Comparison of ENCODE assay signal across 25 cellular contexts in genomic region chr10:14686356-14686755, GRCh38.
DNase-seq lines count a peak whose midpoint lies in the region; ATAC-seq, FAIRE-seq and TF ChIP-seq lines count a peak whose summit lies in the region.
"Had no signal": no experiment of that assay in that cellular context is flagged by ENCODE, and none has a peak within 500 bp of the region (broad histone marks: within the 10 kb centered on the region; RNA-seq: fewer than 3 reads in every experiment).

No MANE protein-coding gene starts in this region.

- no peak overlapping the region for H2AFZ ChIP-seq in smooth muscle cell (ENCODE audit: low read depth)

- no peak for DNase-seq in activated naive CD8-positive, alpha-beta T cell treated with anti-CD3 and anti-CD28 coated beads, Interleukin-2, amount 50 U/mL, for 24 hours
- no peak for DNase-seq in activated naive CD8-positive, alpha-beta T cell treated with anti-CD3 and anti-CD28 coated beads for 36 hours
- peak; percentile 65 for DNase-seq in M059J (ENCODE audit: low read depth)
- DNase-seq in chondrocyte (ENCODE audit: low spot score): no peak
- no peak for DNase-seq in smooth muscle cell (lab: John Stamatoyannopoulos, UW; ENCODE audit: unreplicated experiment)
- DNase-seq in D721Med (ENCODE audit: insufficient read length, low spot score): no peak
- DNase-seq in WERI-Rb-1: no peak
- DNase-seq: activated CD4-positive, alpha-beta T cell treated with anti-CD3 and anti-CD28 coated beads, Interleukin-2, amount 10 ng/mL, durations not matched to agents 24 days and 14 days; body of pancreas; CD4-positive, alpha-beta T cell; colonic mucosa; DMS79; left lung; midbrain; NCI-H1694 treated with DMSO at 0.1 percent for 48 hours; nephron progenitor cell; posterior cingulate gyrus; Right ventricle myocardium superior; stimulated activated CD4-positive, alpha-beta T cell treated with anti-CD3 and anti-CD28 coated beads, Interleukin-2, amount 100 ng/mL, for 48 hours; stomach; transverse colon had no signal

- H3K4me1 ChIP-seq in smooth muscle cell (ENCODE audit: low read depth): peaks cover 10% of the 10 kb centered on the region
- H3K4me1 ChIP-seq: colonic mucosa had no signal

- peak; percentile 24 for ATAC-seq in activated naive CD8-positive, alpha-beta T cell treated with anti-CD3 and anti-CD28 coated beads, Interleukin-2, amount 50 U/mL, for 24 hours
- no peak for ATAC-seq in HG02870 (IDR thresholded peaks at IDR 0.05; ENCODE audit: unreplicated experiment)
- ATAC-seq: K562 had no signal

- no peak overlapping the region for H3K4me3 Mint-ChIP-seq in activated naive CD8-positive, alpha-beta T cell treated with anti-CD3 and anti-CD28 coated beads, Interleukin-2, amount 50 U/mL, for 24 hours
- no peak overlapping the region for H3K4me3 Mint-ChIP-seq in activated naive CD8-positive, alpha-beta T cell treated with anti-CD3 and anti-CD28 coated beads for 36 hours
- no peak overlapping the region for H3K4me3 Mint-ChIP-seq in chondrocyte (ENCODE audit: unreplicated experiment)
- H3K4me3 Mint-ChIP-seq: activated CD4-positive, alpha-beta T cell treated with anti-CD3 and anti-CD28 coated beads, Interleukin-2, amount 10 ng/mL, durations not matched to agents 24 days and 14 days; activated naive CD8-positive, alpha-beta T cell; CD4-positive, alpha-beta T cell; nephron progenitor cell had no signal

- FAIRE-seq in D721Med (lab: Jason Lieb, UNC): no peak
- FAIRE-seq: K562, TTC549 had no signal

- H3K4me1 Mint-ChIP-seq in activated naive CD8-positive, alpha-beta T cell treated with anti-CD3 and anti-CD28 coated beads, Interleukin-2, amount 50 U/mL, for 24 hours: peaks cover 12% of the 10 kb centered on the region
- peaks cover 9% of the 10 kb centered on the region for H3K4me1 Mint-ChIP-seq in activated naive CD8-positive, alpha-beta T cell treated with anti-CD3 and anti-CD28 coated beads for 36 hours
- H3K4me1 Mint-ChIP-seq in chondrocyte (ENCODE audit: low read depth): peaks cover 30% of the 10 kb centered on the region

- H3K27me3 Mint-ChIP-seq in activated naive CD8-positive, alpha-beta T cell treated with anti-CD3 and anti-CD28 coated beads, Interleukin-2, amount 50 U/mL, for 24 hours: no peaks in the 10 kb centered on the region
- H3K27me3 Mint-ChIP-seq in activated naive CD8-positive, alpha-beta T cell treated with anti-CD3 and anti-CD28 coated beads for 36 hours: no peaks in the 10 kb centered on the region
- H3K27me3 Mint-ChIP-seq in chondrocyte (ENCODE audit: low read depth): no peaks in the 10 kb centered on the region
- H3K27me3 Mint-ChIP-seq: activated CD4-positive, alpha-beta T cell treated with anti-CD3 and anti-CD28 coated beads, Interleukin-2, amount 10 ng/mL, durations not matched to agents 24 days and 14 days; activated naive CD8-positive, alpha-beta T cell; CD4-positive, alpha-beta T cell had no signal

- H3F3A ChIP-seq in smooth muscle cell (ENCODE audit: low read depth): peaks cover 15% of the 10 kb centered on the region

- WGBS in smooth muscle cell (ENCODE audit: low lambda C conversion rate): 54% methylated on average over 5 of the region's 5 CpGs

- no peaks in the 10 kb centered on the region for H3K36me3 Mint-ChIP-seq in activated naive CD8-positive, alpha-beta T cell treated with anti-CD3 and anti-CD28 coated beads, Interleukin-2, amount 50 U/mL, for 24 hours (ENCODE audit: low read depth)
- no peaks in the 10 kb centered on the region for H3K36me3 Mint-ChIP-seq in activated naive CD8-positive, alpha-beta T cell treated with anti-CD3 and anti-CD28 coated beads for 36 hours
- no peaks in the 10 kb centered on the region for H3K36me3 Mint-ChIP-seq in chondrocyte (ENCODE audit: low read depth)
- H3K36me3 Mint-ChIP-seq: activated naive CD8-positive, alpha-beta T cell had no signal

- H3K9me3 Mint-ChIP-seq in activated naive CD8-positive, alpha-beta T cell treated with anti-CD3 and anti-CD28 coated beads, Interleukin-2, amount 50 U/mL, for 24 hours: no peaks in the 10 kb centered on the region
- no peaks in the 10 kb centered on the region for H3K9me3 Mint-ChIP-seq in activated naive CD8-positive, alpha-beta T cell treated with anti-CD3 and anti-CD28 coated beads for 36 hours
- no peaks in the 10 kb centered on the region for H3K9me3 Mint-ChIP-seq in chondrocyte (ENCODE audit: low read depth)
- H3K9me3 Mint-ChIP-seq: activated CD4-positive, alpha-beta T cell treated with anti-CD3 and anti-CD28 coated beads, Interleukin-2, amount 10 ng/mL, durations not matched to agents 24 days and 14 days; CD4-positive, alpha-beta T cell; nephron progenitor cell had no signal

- peak overlapping the region; percentile 20 for H3K4me2 ChIP-seq in smooth muscle cell

- H3K27me3 ChIP-seq in smooth muscle cell (ENCODE audit: low read depth) (no peaks in the 10 kb centered on the region), WERI-Rb-1 (ENCODE audit: insufficient read depth, low read depth, severe bottlenecking) (no peaks in the 10 kb centered on the region)
- H3K27me3 ChIP-seq: body of pancreas, colonic mucosa, left lung, stomach, transverse colon had no signal

- no peaks in the 10 kb centered on the region for H4K20me1 ChIP-seq in smooth muscle cell (ENCODE audit: low read depth)

- no peak overlapping the region for H3K9ac ChIP-seq in smooth muscle cell (ENCODE audit: low read depth)

- H3K79me2 ChIP-seq in smooth muscle cell (ENCODE audit: low read depth): no peaks in the 10 kb centered on the region

- H3K36me3 ChIP-seq in smooth muscle cell (ENCODE audit: low read depth) (no peaks in the 10 kb centered on the region), WERI-Rb-1 (no peaks in the 10 kb centered on the region)
- H3K36me3 ChIP-seq: colonic mucosa, left lung, stomach, transverse colon had no signal

- H3K27ac ChIP-seq in smooth muscle cell (ENCODE audit: low read depth) (peak overlapping the region; percentile 96), WERI-Rb-1 (no peak overlapping the region)
- H3K27ac ChIP-seq: colonic mucosa, left lung, transverse colon had no signal

- H3K4me3 ChIP-seq in smooth muscle cell: no peak overlapping the region
- H3K4me3 ChIP-seq in WERI-Rb-1 (ENCODE audit: low read depth, low read length): no peak overlapping the region
- H3K4me3 ChIP-seq: body of pancreas, colonic mucosa, K562, left lung, stomach, transverse colon had no signal

- TF ChIP-seq CTCF in chondrocyte (IDR thresholded peaks at IDR 0.05): no peak
- TF ChIP-seq CTCF in smooth muscle cell (IDR thresholded peaks at IDR 0.05; ENCODE audit: borderline replicate concordance, insufficient read depth, poor library complexity, severe bottlenecking): no peak
- no peak for TF ChIP-seq CTCF in D721Med (IDR thresholded peaks at IDR 0.05; ENCODE audit: insufficient read depth, missing control alignments)
- TF ChIP-seq CTCF in WERI-Rb-1 (IDR thresholded peaks at IDR 0.05; ENCODE audit: low read depth, low read length): no peak

- no peak overlapping the region for H3K27ac Mint-ChIP-seq in activated naive CD8-positive, alpha-beta T cell treated with anti-CD3 and anti-CD28 coated beads, Interleukin-2, amount 50 U/mL, for 24 hours
- no peak overlapping the region for H3K27ac Mint-ChIP-seq in activated naive CD8-positive, alpha-beta T cell treated with anti-CD3 and anti-CD28 coated beads for 36 hours
- peak overlapping the region; percentile 17 for H3K27ac Mint-ChIP-seq in chondrocyte (ENCODE audit: unreplicated experiment)
- H3K27ac Mint-ChIP-seq: activated CD4-positive, alpha-beta T cell treated with anti-CD3 and anti-CD28 coated beads, Interleukin-2, amount 10 ng/mL, durations not matched to agents 24 days and 14 days; activated naive CD8-positive, alpha-beta T cell; CD4-positive, alpha-beta T cell had no signal

- no peaks in the 10 kb centered on the region for H3K9me3 ChIP-seq in smooth muscle cell (replicated peaks; ENCODE audit: low read depth)
- H3K9me3 ChIP-seq in WERI-Rb-1 (ENCODE audit: severe bottlenecking): no peaks in the 10 kb centered on the region
- H3K9me3 ChIP-seq: body of pancreas, colonic mucosa, left lung, stomach, transverse colon had no signal
